Comparison of ENCODE assay signal across 28 cellular contexts in the genomic region with DNA sequence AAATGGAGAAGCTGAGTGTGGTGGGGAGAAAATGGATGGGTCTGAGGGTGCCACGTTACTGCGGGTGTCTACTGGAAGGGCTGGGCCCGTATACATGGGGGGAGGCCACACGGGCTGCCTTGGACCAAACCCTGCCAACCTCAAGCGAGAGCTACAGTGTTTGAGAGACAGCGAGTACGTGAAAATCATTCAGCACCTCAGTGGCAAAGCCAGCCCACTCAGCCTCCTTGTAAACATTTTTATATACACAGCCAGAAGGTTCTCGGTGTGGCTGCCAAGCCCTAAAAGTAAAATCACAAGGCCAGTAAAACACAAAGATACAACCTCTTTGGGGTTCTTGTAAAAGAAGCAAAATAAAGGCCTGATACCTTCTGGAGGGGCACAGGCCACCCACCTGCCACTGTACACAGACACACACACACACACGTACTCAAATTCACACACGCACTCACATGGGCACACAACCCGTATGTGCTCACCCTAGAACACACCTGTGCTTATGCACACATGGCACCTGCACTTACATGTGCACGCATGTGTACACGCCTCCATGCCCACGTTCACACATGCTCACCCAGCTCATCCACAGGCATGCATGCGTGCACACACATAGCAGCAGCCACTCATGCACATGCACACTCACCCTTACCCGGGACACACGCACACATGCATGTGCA.
"Had no signal": no experiment of that assay in that cellular context is flagged by ENCODE, and none has a peak within 500 bp of the region (broad histone marks: within the 10 kb centered on the region; RNA-seq: fewer than 3 reads in every experiment).

No MANE protein-coding gene starts in this region.

- H3K4me3 Mint-ChIP-seq: activated naive CD8-positive, alpha-beta T cell treated with anti-CD3 and anti-CD28 coated beads, Interleukin-2, amount 50 U/mL, for 24 hours; central memory CD8-positive, alpha-beta T cell; T-helper 1 cell treated with Interleukin-12 subunit alpha and Interleukin-12 subunit beta and Interleukin-4 antibody, amounts not matched to agents 30 μg/mL and 1 μg/mL, for 36 hours had no signal

- H3K36me3 ChIP-seq: esophagus muscularis mucosa, left ventricle myocardium inferior, suprapubic skin, tibial artery, WERI-Rb-1 had no signal

- ATAC-seq: activated CD4-positive, CD25-positive, alpha-beta regulatory T cell treated with anti-CD3 and anti-CD28 coated beads, Interleukin-2, amount 50 U/mL, for 24 hours; activated naive CD8-positive, alpha-beta T cell treated with anti-CD3 and anti-CD28 coated beads, Interleukin-2, amount 50 U/mL, for 24 hours; foreskin keratinocyte; right cardiac atrium had no signal

- H3K4me3 ChIP-seq: esophagus muscularis mucosa, left ventricle myocardium inferior, skin epidermis, suprapubic skin, tibial artery had no signal

- H3K4me1 Mint-ChIP-seq: activated naive CD8-positive, alpha-beta T cell treated with anti-CD3 and anti-CD28 coated beads, Interleukin-2, amount 50 U/mL, for 24 hours; central memory CD8-positive, alpha-beta T cell had no signal

- H3K27ac ChIP-seq: esophagus muscularis mucosa, foreskin keratinocyte, left ventricle myocardium inferior, skin epidermis, suprapubic skin, tibial artery, WERI-Rb-1 had no signal

- H3K27me3 ChIP-seq: esophagus muscularis mucosa, foreskin keratinocyte, suprapubic skin, tibial artery had no signal

- H3K4me1 ChIP-seq: foreskin keratinocyte, left ventricle myocardium inferior, suprapubic skin, tibial artery had no signal

- DNase-seq: activated CD4-positive, alpha-beta T cell treated with anti-CD3 and anti-CD28 coated beads for 48 hours; activated CD4-positive, alpha-beta T cell treated with anti-CD3 and anti-CD28 coated beads, Interleukin-2, amount 50 U/mL, for 48 hours; activated CD8-positive, alpha-beta memory T cell treated with anti-CD3 and anti-CD28 coated beads for 24 hours; activated effector memory CD4-positive, alpha-beta T cell treated with anti-CD3 and anti-CD28 coated beads, Interleukin-2, amount 50 U/mL, for 16 hours; activated naive CD4-positive, alpha-beta T cell treated with anti-CD3 and anti-CD28 coated beads, Interleukin-2, amount 50 U/mL, for 16 hours; activated naive CD8-positive, alpha-beta T cell treated with anti-CD3 and anti-CD28 coated beads, Interleukin-2, amount 50 U/mL, for 24 hours; dermis blood vessel endothelial cell; effector CD4-positive, alpha-beta T cell; foreskin keratinocyte; left ventricle myocardium inferior; occipital lobe; right cardiac atrium; stimulated activated CD4-positive, alpha-beta T cell treated with anti-CD3 and anti-CD28 coated beads, Interleukin-1b, Interleukin-23, amount 100 ng/mL, for 48 hours; stimulated activated CD4-positive, alpha-beta T cell treated with anti-CD3 and anti-CD28 coated beads, Interleukin-4, amount 100 ng/mL, for 4 hours; stimulated activated CD8-positive, alpha-beta memory T cell treated with anti-CD3 and anti-CD28 coated beads, Interleukin-4, amount 100 ng/mL, for 48 hours; stimulated activated naive CD4-positive, alpha-beta T cell; SW 1271; T-helper 9 cell; WERI-Rb-1 had no signal

- H3K27ac Mint-ChIP-seq: activated naive CD8-positive, alpha-beta T cell treated with anti-CD3 and anti-CD28 coated beads, Interleukin-2, amount 50 U/mL, for 24 hours; T-helper 1 cell treated with Interleukin-12 subunit alpha and Interleukin-12 subunit beta and Interleukin-4 antibody, amounts not matched to agents 30 μg/mL and 1 μg/mL, for 36 hours had no signal

- FAIRE-seq: islet of Langerhans, TTC549 had no signal
